Comparison of ENCODE assay signal across 3 cellular contexts in genomic region chr6:110699780-110700179, GRCh38.
TF ChIP-seq lines count a peak whose summit lies in the region.

No MANE protein-coding gene starts in this region.

TF ChIP-seq in A549, 52 proteins besides CTCF, POLR2A, EP300 and RAD21 (continued from another document):
- TF ChIP-seq, protein P1, sequence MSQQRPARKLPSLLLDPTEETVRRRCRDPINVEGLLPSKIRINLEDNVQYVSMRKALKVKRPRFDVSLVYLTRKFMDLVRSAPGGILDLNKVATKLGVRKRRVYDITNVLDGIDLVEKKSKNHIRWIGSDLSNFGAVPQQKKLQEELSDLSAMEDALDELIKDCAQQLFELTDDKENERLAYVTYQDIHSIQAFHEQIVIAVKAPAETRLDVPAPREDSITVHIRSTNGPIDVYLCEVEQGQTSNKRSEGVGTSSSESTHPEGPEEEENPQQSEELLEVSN (IDR thresholded peaks at IDR 0.05; ENCODE audit: borderline replicate concordance, low read depth): no peak
- TF ChIP-seq SREBF2 (IDR thresholded peaks at IDR 0.05) (no peak), CHD4 (IDR thresholded peaks at IDR 0.05; ENCODE audit: borderline replicate concordance) (no peak)
- TF ChIP-seq, protein P2, sequence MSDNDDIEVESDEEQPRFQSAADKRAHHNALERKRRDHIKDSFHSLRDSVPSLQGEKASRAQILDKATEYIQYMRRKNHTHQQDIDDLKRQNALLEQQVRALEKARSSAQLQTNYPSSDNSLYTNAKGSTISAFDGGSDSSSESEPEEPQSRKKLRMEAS (IDR thresholded peaks at IDR 0.05): no peak

TF ChIP-seq in HEK293, 187 proteins besides CTCF, POLR2A, EP300 and RAD21 (continued from another document):
- no peak for TF ChIP-seq ZSCAN23 (tag by site-specific recombination; IDR thresholded peaks at IDR 0.05)
- no peak for TF ChIP-seq ZSCAN16 (tag by site-specific recombination; IDR thresholded peaks at IDR 0.05)
- no peak for TF ChIP-seq ZNF530 (tag by site-specific recombination; IDR thresholded peaks at IDR 0.05; ENCODE audit: low read depth)
- TF ChIP-seq GFI1B (tag by site-specific recombination; IDR thresholded peaks at IDR 0.05): no peak
- peak; percentile 94 for TF ChIP-seq ZNF610 (tag by site-specific recombination; IDR thresholded peaks at IDR 0.05; ENCODE audit: borderline replicate concordance)
- no peak for TF ChIP-seq ZBTB8A (tag by site-specific recombination; IDR thresholded peaks at IDR 0.05)
- TF ChIP-seq ZNF140 (tag by site-specific recombination; IDR thresholded peaks at IDR 0.05): no peak
- TF ChIP-seq ZIC2 (tag by site-specific recombination; IDR thresholded peaks at IDR 0.05): peak; percentile 35; the same call in 1 of the 2 replicates
- no peak for TF ChIP-seq SP7 (tag by site-specific recombination; IDR thresholded peaks at IDR 0.05)
- TF ChIP-seq ZNF302 (tag by site-specific recombination; IDR thresholded peaks at IDR 0.05; ENCODE audit: low read depth): no peak
- TF ChIP-seq ZBTB20 (tag by site-specific recombination; IDR thresholded peaks at IDR 0.05): no peak
TF ChIP-seq in HEK293: peak in this region for 2.

TF ChIP-seq in SK-N-SH, 30 proteins besides CTCF, POLR2A, EP300 and RAD21:
- TF ChIP-seq, protein P3, sequence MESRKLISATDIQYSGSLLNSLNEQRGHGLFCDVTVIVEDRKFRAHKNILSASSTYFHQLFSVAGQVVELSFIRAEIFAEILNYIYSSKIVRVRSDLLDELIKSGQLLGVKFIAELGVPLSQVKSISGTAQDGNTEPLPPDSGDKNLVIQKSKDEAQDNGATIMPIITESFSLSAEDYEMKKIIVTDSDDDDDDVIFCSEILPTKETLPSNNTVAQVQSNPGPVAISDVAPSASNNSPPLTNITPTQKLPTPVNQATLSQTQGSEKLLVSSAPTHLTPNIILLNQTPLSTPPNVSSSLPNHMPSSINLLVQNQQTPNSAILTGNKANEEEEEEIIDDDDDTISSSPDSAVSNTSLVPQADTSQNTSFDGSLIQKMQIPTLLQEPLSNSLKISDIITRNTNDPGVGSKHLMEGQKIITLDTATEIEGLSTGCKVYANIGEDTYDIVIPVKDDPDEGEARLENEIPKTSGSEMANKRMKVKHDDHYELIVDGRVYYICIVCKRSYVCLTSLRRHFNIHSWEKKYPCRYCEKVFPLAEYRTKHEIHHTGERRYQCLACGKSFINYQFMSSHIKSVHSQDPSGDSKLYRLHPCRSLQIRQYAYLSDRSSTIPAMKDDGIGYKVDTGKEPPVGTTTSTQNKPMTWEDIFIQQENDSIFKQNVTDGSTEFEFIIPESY (IDR thresholded peaks at IDR 0.05; ENCODE audit: borderline replicate concordance, low read depth): no peak
- TF ChIP-seq PBX3 (IDR thresholded peaks at IDR 0.05) (no peak), NFIC (IDR thresholded peaks at IDR 0.05; ENCODE audit: borderline replicate concordance) (no peak), RCOR1 (IDR thresholded peaks at IDR 0.05; ENCODE audit: low read length) (no peak), EZH2phosphoT487 (IDR thresholded peaks at IDR 0.05; ENCODE audit: borderline replicate concordance, low read depth) (no peak), RFX5 (IDR thresholded peaks at IDR 0.05; ENCODE audit: low read length) (no peak), TEAD4 (IDR thresholded peaks at IDR 0.05; ENCODE audit: borderline replicate concordance, insufficient read depth) (no peak), CHD2 (IDR thresholded peaks at IDR 0.05; ENCODE audit: low read length, partially characterized antibody) (no peak), NRF1 (IDR thresholded peaks at IDR 0.05; ENCODE audit: low read depth, low read length) (no peak), SIN3A (IDR thresholded peaks at IDR 0.05; ENCODE audit: borderline replicate concordance, low read depth, low read length) (no peak), JUND (IDR thresholded peaks at IDR 0.05) (no peak)
- TF ChIP-seq, protein P4, sequence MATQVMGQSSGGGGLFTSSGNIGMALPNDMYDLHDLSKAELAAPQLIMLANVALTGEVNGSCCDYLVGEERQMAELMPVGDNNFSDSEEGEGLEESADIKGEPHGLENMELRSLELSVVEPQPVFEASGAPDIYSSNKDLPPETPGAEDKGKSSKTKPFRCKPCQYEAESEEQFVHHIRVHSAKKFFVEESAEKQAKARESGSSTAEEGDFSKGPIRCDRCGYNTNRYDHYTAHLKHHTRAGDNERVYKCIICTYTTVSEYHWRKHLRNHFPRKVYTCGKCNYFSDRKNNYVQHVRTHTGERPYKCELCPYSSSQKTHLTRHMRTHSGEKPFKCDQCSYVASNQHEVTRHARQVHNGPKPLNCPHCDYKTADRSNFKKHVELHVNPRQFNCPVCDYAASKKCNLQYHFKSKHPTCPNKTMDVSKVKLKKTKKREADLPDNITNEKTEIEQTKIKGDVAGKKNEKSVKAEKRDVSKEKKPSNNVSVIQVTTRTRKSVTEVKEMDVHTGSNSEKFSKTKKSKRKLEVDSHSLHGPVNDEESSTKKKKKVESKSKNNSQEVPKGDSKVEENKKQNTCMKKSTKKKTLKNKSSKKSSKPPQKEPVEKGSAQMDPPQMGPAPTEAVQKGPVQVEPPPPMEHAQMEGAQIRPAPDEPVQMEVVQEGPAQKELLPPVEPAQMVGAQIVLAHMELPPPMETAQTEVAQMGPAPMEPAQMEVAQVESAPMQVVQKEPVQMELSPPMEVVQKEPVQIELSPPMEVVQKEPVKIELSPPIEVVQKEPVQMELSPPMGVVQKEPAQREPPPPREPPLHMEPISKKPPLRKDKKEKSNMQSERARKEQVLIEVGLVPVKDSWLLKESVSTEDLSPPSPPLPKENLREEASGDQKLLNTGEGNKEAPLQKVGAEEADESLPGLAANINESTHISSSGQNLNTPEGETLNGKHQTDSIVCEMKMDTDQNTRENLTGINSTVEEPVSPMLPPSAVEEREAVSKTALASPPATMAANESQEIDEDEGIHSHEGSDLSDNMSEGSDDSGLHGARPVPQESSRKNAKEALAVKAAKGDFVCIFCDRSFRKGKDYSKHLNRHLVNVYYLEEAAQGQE (IDR thresholded peaks at IDR 0.05; ENCODE audit: low read depth, low read length): no peak
